ENCODE assay signal across 21 cellular contexts in genomic region chr6:143692696-143693095, GRCh38. TPM values are rescaled to one million over a fixed set of nuclear protein-coding genes. Genes with fewer than 3 reads are reported as not detected.
DNase-seq lines count a peak whose midpoint lies in the region; ATAC-seq, FAIRE-seq and TF ChIP-seq lines count a peak whose summit lies in the region.
"Had no signal": no experiment of that assay in that cellular context is flagged by ENCODE, and none has a peak within 500 bp of the region (broad histone marks: within the 10 kb centered on the region; RNA-seq: fewer than 3 reads in every experiment).

No MANE protein-coding gene starts in this region.

- no peak overlapping the region for H3K4me3 ChIP-seq in right atrium auricular region
- H3K4me3 ChIP-seq in gastroesophageal sphincter = no peak overlapping the region
- no peak overlapping the region for H3K4me3 ChIP-seq in pancreas
- H3K4me3 ChIP-seq in upper lobe of right lung = no peak overlapping the region
- H3K4me3 ChIP-seq: colonic mucosa, Peyer's patch, prostate gland, skin epidermis, tibial nerve had no signal

- TF ChIP-seq POLR2A in gastroesophageal sphincter (IDR thresholded peaks at IDR 0.05) = no peak

- TF ChIP-seq EP300 in gastroesophageal sphincter (IDR thresholded peaks at IDR 0.05) = no peak

- H3K36me3 ChIP-seq in right atrium auricular region (no peaks in the 10 kb centered on the region), gastroesophageal sphincter (no peaks in the 10 kb centered on the region), pancreas (no peaks in the 10 kb centered on the region), upper lobe of right lung (no peaks in the 10 kb centered on the region)
- H3K36me3 ChIP-seq: brain microvascular endothelial cell, colonic mucosa, Peyer's patch, prostate gland, tibial nerve had no signal

- intact Hi-C loops in left ventricle myocardium superior (cut with micrococcal nuclease) (loop anchor here (10.0 kb wide), 1 partner anchor 62 kb away; no protein-coding TSS in a partner anchor), pancreas (cut with DNase I) (no loop called here), upper lobe of right lung (cut with DNase I) (no loop called here)

- WGBS in gastroesophageal sphincter (ENCODE audit: low coverage in 1 of 2), 2 donors = 56% methylated on average over 3 of the region's 3 CpGs
- 26 to 30% methylated on average over 3 of the region's 3 CpGs for WGBS in pancreas, 2 donors

- no peak for FAIRE-seq in pancreas (lab: Jason Lieb, UNC)

- H3K4me1 ChIP-seq in right atrium auricular region (peaks cover 0 to 44% of the 10 kb centered on the region in 2 donors), gastroesophageal sphincter (peaks cover 42 to 99% (median 52%) of the 10 kb centered on the region in 3 donors), pancreas (peaks cover 16 to 39% (median 28%) of the 10 kb centered on the region in 3 donors), upper lobe of right lung (peaks cover 76% of the 10 kb centered on the region)

- no peak for ATAC-seq in left ventricle myocardium superior
- ATAC-seq in gastroesophageal sphincter = no peak
- ATAC-seq in pancreas = peak; percentile 56 to 78 (median 72)
- ATAC-seq in upper lobe of right lung = peak; percentile 86
- ATAC-seq in GM19035 (IDR thresholded peaks at IDR 0.05; ENCODE audit: unreplicated experiment) = no peak
- ATAC-seq in GM21360 (IDR thresholded peaks at IDR 0.05; ENCODE audit: unreplicated experiment) = no peak
- ATAC-seq: stimulated activated memory B cell treated with anti-CD40 and anti-IgM and Interleukin-4, amounts not matched to agents 10 μg/mL and 1 μg/mL and 100 μg/mL, for 72 hours had no signal

- no peak for TF ChIP-seq CTCF in right atrium auricular region (IDR thresholded peaks at IDR 0.05)
- TF ChIP-seq CTCF in gastroesophageal sphincter (IDR thresholded peaks at IDR 0.05) = no peak
- TF ChIP-seq CTCF in pancreas (IDR thresholded peaks at IDR 0.05) = no peak
- TF ChIP-seq CTCF in upper lobe of right lung (IDR thresholded peaks at IDR 0.05) = no peak

- peak overlapping the region; percentile 15 to 36 for H3K27ac ChIP-seq in right atrium auricular region
- peak overlapping the region; percentile 59 to 69 (median 64) for H3K27ac ChIP-seq in gastroesophageal sphincter
- peak overlapping the region in 2 of 4 donors; percentile 7 to 12 for H3K27ac ChIP-seq in pancreas
- H3K27ac ChIP-seq in upper lobe of right lung = peak overlapping the region; percentile 31
- H3K27ac ChIP-seq: brain microvascular endothelial cell, colonic mucosa, prostate gland, skin epidermis, VCaP had no signal

- DNase-seq in right atrium auricular region (ENCODE audit: low spot score) (no peak), left ventricle myocardium superior (no peak), pancreas (no peak), upper lobe of right lung (no peak), NCI-H345 (lab: John Stamatoyannopoulos, UW) (no peak)
- DNase-seq: activated naive CD8-positive, alpha-beta T cell treated with anti-CD3 and anti-CD28 coated beads for 36 hours; brain microvascular endothelial cell; colonic mucosa; endodermal cell; NCI-H2107; NCI-H510A treated with DMSO at 0.1 percent for 48 hours; NK-92 treated with Interleukin-12 subunit alpha and Interleukin-12 subunit beta, amount 100 ng/mL, for 24 hours; Peyer's patch had no signal

- H3K9me3 ChIP-seq in right atrium auricular region (no peaks in the 10 kb centered on the region), gastroesophageal sphincter (no peaks in the 10 kb centered on the region), pancreas (no peaks in the 10 kb centered on the region), upper lobe of right lung (no peaks in the 10 kb centered on the region)
- H3K9me3 ChIP-seq: colonic mucosa, Peyer's patch, prostate gland, tibial nerve had no signal

- H3K27me3 ChIP-seq in right atrium auricular region (no peaks in the 10 kb centered on the region), gastroesophageal sphincter (no peaks in the 10 kb centered on the region), pancreas (no peaks in the 10 kb centered on the region), upper lobe of right lung (no peaks in the 10 kb centered on the region)
- H3K27me3 ChIP-seq: brain microvascular endothelial cell, colonic mucosa, Peyer's patch, tibial nerve had no signal

RNA-seq across cellular contexts. Expression of gene PHACTR2, which starts 14.9 kb away (rescaled TPM):
- total RNA-seq in right atrium auricular region = 10 to 100 TPM; 47.6 to 54.4 TPM
- 88.1 TPM for total RNA-seq in left ventricle myocardium superior
- total RNA-seq in gastroesophageal sphincter = 100 to 1,000 TPM in 1 of 4 donors, 10 to 100 TPM in 3; 61.3 to 122 (median 86.0) TPM
- total RNA-seq in pancreas = 10 to 100 TPM in 2 of 6 donors, 1 to 10 TPM in 4; 5.9 to 19.0 (median 8.9) TPM
- 1 to 10 TPM; 2.7 to 3.1 TPM for polyA plus RNA-seq in pancreas
- 142 TPM for total RNA-seq in upper lobe of right lung

Comparison
In these comparisons a context has a peak if more than half of its experiments do, and no peak if none do; other contexts are left out.
1. ATAC-seq: peak in pancreas (4 of 4) and upper lobe of right lung (single experiment); none in left ventricle myocardium superior (single experiment), gastroesophageal sphincter (single experiment), GM19035 (single experiment) and GM21360 (single experiment).